Comparison of ENCODE assay signal across 29 cellular contexts in the genomic region with DNA sequence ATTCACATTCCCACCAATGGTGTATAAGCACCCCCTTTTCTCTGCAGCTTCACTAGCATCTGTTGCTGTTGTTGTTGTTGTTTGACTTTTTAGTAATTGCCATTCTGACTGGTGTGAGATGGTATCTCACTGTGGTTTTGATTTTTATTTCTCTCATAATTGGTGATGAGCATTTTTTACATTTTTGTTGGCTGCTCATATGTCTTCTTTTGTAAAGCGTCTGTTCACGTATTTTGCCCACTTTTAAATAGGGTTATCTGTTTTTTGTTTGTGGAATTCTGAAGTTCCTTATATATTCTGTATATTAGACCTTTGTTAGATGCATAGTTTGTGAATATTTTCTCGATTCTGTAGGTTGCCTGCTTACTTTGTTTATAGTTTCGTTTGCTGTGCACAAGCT.
"Had no signal": no experiment of that assay in that cellular context is flagged by ENCODE, and none has a peak within 500 bp of the region (broad histone marks: within the 10 kb centered on the region; RNA-seq: fewer than 3 reads in every experiment).

No MANE protein-coding gene starts in this region.

- H3K4me3 Mint-ChIP-seq: stimulated activated effector memory CD8-positive, alpha-beta T cell treated with anti-CD3 and anti-CD28 coated beads, Interleukin-12 subunit alpha, Interleukin-12 subunit beta, amount 100 ng/mL, for 72 hours; stimulated activated memory B cell treated with anti-CD40 and anti-IgM and Interleukin-4, amounts not matched to agents 10 μg/mL and 1 μg/mL and 100 μg/mL, for 72 hours; stimulated activated naive B cell treated with anti-CD40 and anti-IgM and Interleukin-4, amounts not matched to agents 10 μg/mL and 1 μg/mL and 100 μg/mL, for 72 hours; stimulated activated naive CD8-positive, alpha-beta T cell treated with anti-CD3 and anti-CD28 coated beads, Interleukin-15, amount 100 ng/mL, for 72 hours; stimulated activated naive CD8-positive, alpha-beta T cell treated with anti-CD3 and anti-CD28 coated beads, Interleukin-15, Interleukin-2, amounts not matched to agents 100 ng/mL and 50 ng/mL, for 24 hours; type B pancreatic cell had no signal

- H3K36me3 ChIP-seq: stomach, suprapubic skin, thoracic aorta, thyroid gland, tibial artery, tibial nerve, transverse colon, upper lobe of left lung, upper lobe of right lung, uterus, vagina had no signal

- ATAC-seq: stimulated activated effector memory CD8-positive, alpha-beta T cell treated with anti-CD3 and anti-CD28 coated beads, Interleukin-12 subunit alpha, Interleukin-12 subunit beta, amount 100 ng/mL, for 72 hours; stimulated activated memory B cell treated with anti-CD40 and anti-IgM and Interleukin-4, amounts not matched to agents 10 μg/mL and 1 μg/mL and 100 μg/mL, for 72 hours; stimulated activated naive B cell treated with anti-CD40 and anti-IgM and Interleukin-4, amounts not matched to agents 10 μg/mL and 1 μg/mL and 100 μg/mL, for 72 hours; stimulated activated naive CD8-positive, alpha-beta T cell treated with anti-CD3 and anti-CD28 coated beads, Interleukin-15, amount 100 ng/mL, for 72 hours; stimulated activated naive CD8-positive, alpha-beta T cell treated with anti-CD3 and anti-CD28 coated beads, Interleukin-15, Interleukin-2, amounts not matched to agents 100 U/mL and 50 U/mL, for 24 hours; upper lobe of right lung had no signal

- DNase-seq: stimulated activated CD4-positive, alpha-beta T cell treated with anti-CD3 and anti-CD28 coated beads, Interleukin-2, amount 100 ng/mL, for 48 hours; stimulated activated CD4-positive, alpha-beta T cell treated with anti-CD3 and anti-CD28 coated beads, Interleukin-4, amount 100 ng/mL, for 1 hour; stimulated activated CD4-positive, alpha-beta T cell treated with anti-CD3 and anti-CD28 coated beads, Interleukin-4, amount 100 ng/mL, for 24 hours; stimulated activated CD4-positive, alpha-beta T cell treated with anti-CD3 and anti-CD28 coated beads, Interleukin-4, amount 100 ng/mL, for 4 hours; stimulated activated CD8-positive, alpha-beta memory T cell treated with anti-CD3 and anti-CD28 coated beads, Interleukin-4, amount 100 ng/mL, for 48 hours; stimulated activated naive B cell treated with anti-CD40 and anti-IgM and Interleukin-4, amounts not matched to agents 10 μg/mL and 1 μg/mL and 100 μg/mL, for 72 hours; stimulated activated naive CD4-positive, alpha-beta T cell; stimulated activated naive CD4-positive, alpha-beta T cell treated with Interleukin-2 at 50 U/mL for 16 hours; stimulated activated naive CD8-positive, alpha-beta T cell treated with anti-CD3 and anti-CD28 coated beads, Interleukin-15, amount 100 ng/mL, for 72 hours; stimulated activated naive CD8-positive, alpha-beta T cell treated with anti-CD3 and anti-CD28 coated beads, Interleukin-15, Interleukin-2, amounts not matched to agents 100 U/mL and 50 U/mL, for 24 hours; stomach; substantia nigra; testis; thyroid gland; tibial artery; transverse colon; trophoblast cell; upper lobe of left lung; upper lobe of right lung; uterus had no signal

- FAIRE-seq: urothelium cell line had no signal

- H3K9me3 ChIP-seq: testis, thyroid gland, vagina had no signal

- H3K27me3 Mint-ChIP-seq: type B pancreatic cell had no signal

- H3K27ac Mint-ChIP-seq: stimulated activated effector memory CD8-positive, alpha-beta T cell treated with anti-CD3 and anti-CD28 coated beads, Interleukin-12 subunit alpha, Interleukin-12 subunit beta, amount 100 ng/mL, for 72 hours; stimulated activated memory B cell treated with anti-CD40 and anti-IgM and Interleukin-4, amounts not matched to agents 10 μg/mL and 1 μg/mL and 100 μg/mL, for 72 hours; stimulated activated naive B cell treated with anti-CD40 and anti-IgM and Interleukin-4, amounts not matched to agents 10 μg/mL and 1 μg/mL and 100 μg/mL, for 72 hours; stimulated activated naive CD8-positive, alpha-beta T cell treated with anti-CD3 and anti-CD28 coated beads, Interleukin-15, amount 100 ng/mL, for 72 hours; stimulated activated naive CD8-positive, alpha-beta T cell treated with anti-CD3 and anti-CD28 coated beads, Interleukin-15, Interleukin-2, amounts not matched to agents 100 ng/mL and 50 ng/mL, for 24 hours; type B pancreatic cell had no signal

- H3K27me3 ChIP-seq: stomach, suprapubic skin, testis, thyroid gland, tibial artery, tibial nerve, transverse colon, upper lobe of left lung, upper lobe of right lung, uterus, vagina had no signal

- H3K36me3 Mint-ChIP-seq: stimulated activated effector memory CD8-positive, alpha-beta T cell treated with anti-CD3 and anti-CD28 coated beads, Interleukin-12 subunit alpha, Interleukin-12 subunit beta, amount 100 ng/mL, for 72 hours; stimulated activated memory B cell treated with anti-CD40 and anti-IgM and Interleukin-4, amounts not matched to agents 10 μg/mL and 1 μg/mL and 100 μg/mL, for 72 hours had no signal

- H3K4me3 ChIP-seq: stomach, suprapubic skin, testis, thoracic aorta, thyroid gland, tibial artery, tibial nerve, transverse colon, upper lobe of left lung, upper lobe of right lung, uterus, vagina had no signal

- H3K4me1 Mint-ChIP-seq: stimulated activated effector memory CD8-positive, alpha-beta T cell treated with anti-CD3 and anti-CD28 coated beads, Interleukin-12 subunit alpha, Interleukin-12 subunit beta, amount 100 ng/mL, for 72 hours; stimulated activated memory B cell treated with anti-CD40 and anti-IgM and Interleukin-4, amounts not matched to agents 10 μg/mL and 1 μg/mL and 100 μg/mL, for 72 hours; stimulated activated naive B cell treated with anti-CD40 and anti-IgM and Interleukin-4, amounts not matched to agents 10 μg/mL and 1 μg/mL and 100 μg/mL, for 72 hours; stimulated activated naive CD8-positive, alpha-beta T cell treated with anti-CD3 and anti-CD28 coated beads, Interleukin-15, amount 100 ng/mL, for 72 hours had no signal

- H3K27ac ChIP-seq: stomach, suprapubic skin, testis, thoracic aorta, thyroid gland, tibial artery, tibial nerve, transverse colon, upper lobe of left lung, upper lobe of right lung, uterus, vagina had no signal

- H3K4me1 ChIP-seq: stomach, suprapubic skin, testis, thyroid gland, tibial artery, tibial nerve, transverse colon, upper lobe of left lung, upper lobe of right lung, uterus, vagina had no signal
